ENCODE assay signal across 14 cellular contexts in the genomic region with DNA sequence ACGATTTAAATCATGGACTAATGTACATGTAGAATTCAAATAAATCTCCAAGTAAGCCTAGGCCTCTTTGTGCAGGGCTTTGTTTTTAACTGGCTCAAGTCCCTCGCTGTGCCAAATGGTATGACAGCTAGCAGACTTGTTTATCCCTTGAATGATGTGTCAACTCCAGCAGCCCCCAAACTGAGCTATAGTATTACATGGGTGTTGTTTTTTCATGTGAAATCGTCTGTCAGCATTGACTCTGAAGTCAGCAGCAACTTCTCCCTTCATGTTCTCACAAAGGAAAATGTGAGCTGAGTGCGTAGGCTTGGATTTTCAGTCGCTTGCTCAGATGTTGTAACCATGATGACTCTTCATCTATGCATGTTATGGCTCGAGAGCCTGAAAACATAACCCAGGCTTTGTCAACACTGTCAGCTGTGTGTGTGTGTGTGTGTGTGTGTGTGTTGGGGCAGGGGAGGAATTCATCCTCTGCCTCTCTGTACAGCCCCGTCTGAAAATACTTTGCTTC.
DNase-seq lines count a peak whose midpoint lies in the region; ATAC-seq and TF ChIP-seq lines count a peak whose summit lies in the region.
"Had no signal": no experiment of that assay in that cellular context is flagged by ENCODE, and none has a peak within 500 bp of the region (broad histone marks: within the 10 kb centered on the region; RNA-seq: fewer than 3 reads in every experiment).

No MANE protein-coding gene starts in this region.

- no peaks in the 10 kb centered on the region for H3K4me1 Mint-ChIP-seq in activated CD4-positive, alpha-beta T cell treated with anti-CD3 and anti-CD28 coated beads for 36 hours
- H3K4me1 Mint-ChIP-seq: activated naive CD8-positive, alpha-beta T cell treated with anti-CD3 and anti-CD28 coated beads for 36 hours had no signal

- H3K4me3 ChIP-seq in PC-3 (ENCODE audit: low read length) (no peak overlapping the region), fibroblast of lung (replicated peaks in 1 of 4; ENCODE audit: control extremely low read depth in 1 of 4, insufficient read depth in 1 of 4, low read depth in 3 of 4, low read length in 4 of 4) (no peak overlapping the region), skeletal muscle satellite cell (ENCODE audit: low read length) (peak overlapping the region; percentile 8)
- H3K4me3 ChIP-seq: esophagus muscularis mucosa had no signal

- POLR2A ChIA-PET in activated CD4-positive, alpha-beta T cell treated with anti-CD3 and anti-CD28 coated beads for 36 hours (lab: Charles Lee): no interaction called here
- POLR2A ChIA-PET in PC-3 (lab: Charles Lee; ENCODE audit: unreplicated experiment): no interaction called here

- no TSS peak for BruUV-seq in PC-3 (replicated peaks; lab: Mats Ljungman, UMichigan)

- intact Hi-C loops in activated CD4-positive, alpha-beta T cell treated with anti-CD3 and anti-CD28 coated beads for 36 hours (cut with DNase I, micrococcal nuclease): no loop called here
- intact Hi-C loops in PC-3 (cut with micrococcal nuclease): no loop called here

- H3F3A ChIP-seq in PC-3 (ENCODE audit: low read length, unreplicated experiment): no peaks in the 10 kb centered on the region

- H3K27me3 ChIP-seq in PC-3 (ENCODE audit: low read length) (no peaks in the 10 kb centered on the region), fibroblast of lung (ENCODE audit: control insufficient read depth, insufficient read depth, low read length) (no peaks in the 10 kb centered on the region), skeletal muscle satellite cell (ENCODE audit: control insufficient read depth, insufficient read depth, low read length) (no peaks in the 10 kb centered on the region)
- H3K27me3 ChIP-seq: esophagus muscularis mucosa had no signal

- no peaks in the 10 kb centered on the region for H3K36me3 Mint-ChIP-seq in activated CD4-positive, alpha-beta T cell treated with anti-CD3 and anti-CD28 coated beads for 36 hours (ENCODE audit: low read depth)
- H3K36me3 Mint-ChIP-seq: activated naive CD8-positive, alpha-beta T cell treated with anti-CD3 and anti-CD28 coated beads for 36 hours had no signal

- H3K27me3 Mint-ChIP-seq in activated CD4-positive, alpha-beta T cell treated with anti-CD3 and anti-CD28 coated beads for 36 hours: peaks cover 9% of the 10 kb centered on the region

- H4K20me1 ChIP-seq in PC-3 (ENCODE audit: low read length) (no peaks in the 10 kb centered on the region), fibroblast of lung (ENCODE audit: control insufficient read depth, extremely low read depth, insufficient read depth, low read length) (no peaks in the 10 kb centered on the region)

- H2AFZ ChIP-seq in PC-3 (ENCODE audit: low read length) (peak overlapping the region; percentile 40), fibroblast of lung (ENCODE audit: low read length) (peak overlapping the region; percentile 49)

- H3K9me3 ChIP-seq in PC-3 (ENCODE audit: low read length) (no peaks in the 10 kb centered on the region), fibroblast of lung (ENCODE audit: control insufficient read depth, insufficient read depth, low read depth, low read length) (no peaks in the 10 kb centered on the region), skeletal muscle satellite cell (replicated peaks; ENCODE audit: low read length) (no peaks in the 10 kb centered on the region)
- H3K9me3 ChIP-seq: esophagus muscularis mucosa had no signal

- H3K79me2 ChIP-seq in PC-3 (ENCODE audit: low read length) (no peaks in the 10 kb centered on the region), fibroblast of lung (ENCODE audit: control insufficient read depth, insufficient read depth, low read length) (no peaks in the 10 kb centered on the region)

- TF ChIP-seq CTCF in PC-3 (conservative IDR thresholded peaks at IDR 0.05; ENCODE audit: low read depth, low read length): no peak
- no peak for TF ChIP-seq CTCF in fibroblast of lung (conservative IDR thresholded peaks at IDR 0.05 in 1 of 2, IDR thresholded peaks at IDR 0.05 in 1 of 2; ENCODE audit: low read depth in 1 of 2, low read length in 2 of 2)

- H3K9ac ChIP-seq in PC-3 (ENCODE audit: low read length): no peak overlapping the region
- H3K9ac ChIP-seq in fibroblast of lung (ENCODE audit: insufficient read depth, low read length): no peak overlapping the region
- peak overlapping the region; percentile 65 for H3K9ac ChIP-seq in skeletal muscle satellite cell (ENCODE audit: low read depth, low read length)
- H3K9ac ChIP-seq: KMS-11 had no signal

- H3K36me3 ChIP-seq in PC-3 (ENCODE audit: low read depth, low read length) (no peaks in the 10 kb centered on the region), fibroblast of lung (ENCODE audit: control insufficient read depth, insufficient read depth, low read length) (no peaks in the 10 kb centered on the region), skeletal muscle satellite cell (ENCODE audit: insufficient read depth, low read length) (no peaks in the 10 kb centered on the region)
- H3K36me3 ChIP-seq: esophagus muscularis mucosa, WERI-Rb-1 had no signal

- H3K27ac Mint-ChIP-seq in activated CD4-positive, alpha-beta T cell treated with anti-CD3 and anti-CD28 coated beads for 36 hours: no peak overlapping the region
- H3K27ac Mint-ChIP-seq: activated naive CD8-positive, alpha-beta T cell treated with anti-CD3 and anti-CD28 coated beads for 36 hours had no signal

- H3K27ac ChIP-seq in PC-3 (ENCODE audit: low read length) (peak overlapping the region; percentile 10), fibroblast of lung (ENCODE audit: insufficient read depth, low read length) (peak overlapping the region; percentile 84)
- H3K27ac ChIP-seq: esophagus muscularis mucosa, KMS-11, WERI-Rb-1 had no signal

- no peak overlapping the region for H3K4me3 Mint-ChIP-seq in activated CD4-positive, alpha-beta T cell treated with anti-CD3 and anti-CD28 coated beads for 36 hours
- H3K4me3 Mint-ChIP-seq: activated naive CD8-positive, alpha-beta T cell treated with anti-CD3 and anti-CD28 coated beads for 36 hours had no signal

- H3K4me1 ChIP-seq in PC-3 (ENCODE audit: insufficient read depth, low read length): peaks cover 10% of the 10 kb centered on the region
- H3K4me1 ChIP-seq in fibroblast of lung (ENCODE audit: control insufficient read depth, extremely low read depth, insufficient read depth, low read length): peaks cover 6% of the 10 kb centered on the region
- H3K4me1 ChIP-seq in skeletal muscle satellite cell (ENCODE audit: control insufficient read depth, insufficient read depth, low read length): peaks cover 31% of the 10 kb centered on the region
- H3K4me1 ChIP-seq: esophagus muscularis mucosa had no signal

- 0 out of 2 replicates have a peak, but pooled peaks cover 6% of the 10 kb centered on the region for H3K9me2 ChIP-seq in PC-3 (replicated peaks; ENCODE audit: low read length)

- peak; percentile 6 for DNase-seq in activated CD4-positive, alpha-beta T cell treated with anti-CD3 and anti-CD28 coated beads for 36 hours
- DNase-seq in activated CD4-positive, alpha-beta T cell treated with anti-CD3 and anti-CD28 coated beads for 1 hour: no peak
- DNase-seq in PC-3 (peak; percentile 85), fibroblast of lung (ENCODE audit: low read depth in 2 of 2) (peak; percentile 99), germinal center (ENCODE audit: low spot score) (no peak), midbrain (lab: John Stamatoyannopoulos, UW) (no peak)
- DNase-seq: ACHN; activated naive CD8-positive, alpha-beta T cell treated with anti-CD3 and anti-CD28 coated beads for 36 hours; NK-92 treated with Interleukin-12 subunit alpha and Interleukin-12 subunit beta, amount 100 ng/mL, for 24 hours; WERI-Rb-1 had no signal

- ATAC-seq in activated CD4-positive, alpha-beta T cell treated with anti-CD3 and anti-CD28 coated beads for 36 hours: no peak
- ATAC-seq in PC-3: peak; percentile 37
- no peak for ATAC-seq in GM18858 (IDR thresholded peaks at IDR 0.05; ENCODE audit: unreplicated experiment)

- 0 out of 2 replicates have a peak overlapping the region, but pooled peaks have one; percentile 1 for H3K4me2 ChIP-seq in PC-3 (ENCODE audit: low read length)
- peak overlapping the region; percentile 46 for H3K4me2 ChIP-seq in fibroblast of lung (ENCODE audit: extremely low read depth, insufficient read depth, low read length)
- peak overlapping the region; percentile 62 for H3K4me2 ChIP-seq in skeletal muscle satellite cell (ENCODE audit: low read length)
- H3K4me2 ChIP-seq: KMS-11 had no signal

- H3K9me3 Mint-ChIP-seq in activated CD4-positive, alpha-beta T cell treated with anti-CD3 and anti-CD28 coated beads for 36 hours (ENCODE audit: low read depth): no peaks in the 10 kb centered on the region
- H3K9me3 Mint-ChIP-seq: activated naive CD8-positive, alpha-beta T cell treated with anti-CD3 and anti-CD28 coated beads for 36 hours had no signal

- CTCF ChIA-PET in activated CD4-positive, alpha-beta T cell treated with anti-CD3 and anti-CD28 coated beads for 36 hours (lab: Charles Lee): no interaction called here
- CTCF ChIA-PET in PC-3 (lab: Charles Lee): interaction anchor here (0.6 kb wide), 1 partner anchor 37 kb away, joined by 3 read pairs; no protein-coding TSS in a partner anchor

Comparison
In these comparisons a context has a peak if more than half of its experiments do, and no peak if none do; other contexts are left out.
1. DNase-seq: peak in activated CD4-positive, alpha-beta T cell treated with anti-CD3 and anti-CD28 coated beads for 36 hours (single experiment), PC-3 (single experiment) and fibroblast of lung (2 of 2); none in activated CD4-positive, alpha-beta T cell treated with anti-CD3 and anti-CD28 coated beads for 1 hour (single experiment), germinal center (single experiment) and midbrain (single experiment).
2. H3K4me2 ChIP-seq: peak in every context shown above with its lines; median percentile 62 in skeletal muscle satellite cell; 46 in fibroblast of lung; 1 in PC-3.